Comparison of ENCODE assay signal across 1 cellular context in the genomic region with DNA sequence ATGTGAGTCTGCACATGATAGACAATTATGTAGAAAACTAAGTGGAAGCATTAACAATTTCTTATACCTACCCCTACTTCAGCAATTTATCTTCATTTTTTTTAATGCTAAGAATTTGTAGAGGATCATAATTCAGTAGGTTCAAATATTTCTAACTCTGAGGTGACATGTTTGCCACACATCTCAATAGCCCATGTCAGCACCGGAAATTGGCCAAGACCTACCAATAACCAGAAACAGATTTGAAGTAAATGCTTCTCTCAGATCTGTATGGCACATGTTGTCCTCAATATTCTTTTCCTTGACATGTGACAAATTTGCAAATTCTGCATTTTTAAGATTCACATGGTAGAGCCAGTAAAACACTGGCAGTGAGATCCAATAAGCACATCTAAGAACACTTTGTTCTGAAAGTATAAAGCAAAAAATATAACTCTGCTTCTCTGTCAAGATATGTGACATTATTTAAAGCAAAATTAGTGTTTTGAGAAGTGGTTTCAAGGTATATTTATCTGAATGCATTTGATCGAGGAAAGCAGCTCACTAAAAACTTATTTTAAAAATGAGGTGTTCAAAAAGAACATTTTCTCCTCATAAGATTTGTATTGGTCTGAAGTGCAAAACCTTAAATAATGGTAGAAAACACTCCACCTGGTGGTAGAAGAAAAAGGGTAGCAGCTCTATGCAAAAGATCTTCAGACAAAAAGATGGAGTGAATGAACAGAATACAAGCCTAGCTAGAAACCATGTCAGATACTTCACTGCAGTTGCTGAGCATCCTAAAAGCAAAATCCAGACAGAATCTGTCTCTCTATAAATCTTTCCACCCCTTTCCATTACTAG.
TF ChIP-seq lines count a peak whose summit lies in the region.

No MANE protein-coding gene starts in this region.

TF ChIP-seq in GM23338, 12 proteins besides CTCF, POLR2A, EP300 and RAD21 (continued from another document):
- TF ChIP-seq, protein P1, sequence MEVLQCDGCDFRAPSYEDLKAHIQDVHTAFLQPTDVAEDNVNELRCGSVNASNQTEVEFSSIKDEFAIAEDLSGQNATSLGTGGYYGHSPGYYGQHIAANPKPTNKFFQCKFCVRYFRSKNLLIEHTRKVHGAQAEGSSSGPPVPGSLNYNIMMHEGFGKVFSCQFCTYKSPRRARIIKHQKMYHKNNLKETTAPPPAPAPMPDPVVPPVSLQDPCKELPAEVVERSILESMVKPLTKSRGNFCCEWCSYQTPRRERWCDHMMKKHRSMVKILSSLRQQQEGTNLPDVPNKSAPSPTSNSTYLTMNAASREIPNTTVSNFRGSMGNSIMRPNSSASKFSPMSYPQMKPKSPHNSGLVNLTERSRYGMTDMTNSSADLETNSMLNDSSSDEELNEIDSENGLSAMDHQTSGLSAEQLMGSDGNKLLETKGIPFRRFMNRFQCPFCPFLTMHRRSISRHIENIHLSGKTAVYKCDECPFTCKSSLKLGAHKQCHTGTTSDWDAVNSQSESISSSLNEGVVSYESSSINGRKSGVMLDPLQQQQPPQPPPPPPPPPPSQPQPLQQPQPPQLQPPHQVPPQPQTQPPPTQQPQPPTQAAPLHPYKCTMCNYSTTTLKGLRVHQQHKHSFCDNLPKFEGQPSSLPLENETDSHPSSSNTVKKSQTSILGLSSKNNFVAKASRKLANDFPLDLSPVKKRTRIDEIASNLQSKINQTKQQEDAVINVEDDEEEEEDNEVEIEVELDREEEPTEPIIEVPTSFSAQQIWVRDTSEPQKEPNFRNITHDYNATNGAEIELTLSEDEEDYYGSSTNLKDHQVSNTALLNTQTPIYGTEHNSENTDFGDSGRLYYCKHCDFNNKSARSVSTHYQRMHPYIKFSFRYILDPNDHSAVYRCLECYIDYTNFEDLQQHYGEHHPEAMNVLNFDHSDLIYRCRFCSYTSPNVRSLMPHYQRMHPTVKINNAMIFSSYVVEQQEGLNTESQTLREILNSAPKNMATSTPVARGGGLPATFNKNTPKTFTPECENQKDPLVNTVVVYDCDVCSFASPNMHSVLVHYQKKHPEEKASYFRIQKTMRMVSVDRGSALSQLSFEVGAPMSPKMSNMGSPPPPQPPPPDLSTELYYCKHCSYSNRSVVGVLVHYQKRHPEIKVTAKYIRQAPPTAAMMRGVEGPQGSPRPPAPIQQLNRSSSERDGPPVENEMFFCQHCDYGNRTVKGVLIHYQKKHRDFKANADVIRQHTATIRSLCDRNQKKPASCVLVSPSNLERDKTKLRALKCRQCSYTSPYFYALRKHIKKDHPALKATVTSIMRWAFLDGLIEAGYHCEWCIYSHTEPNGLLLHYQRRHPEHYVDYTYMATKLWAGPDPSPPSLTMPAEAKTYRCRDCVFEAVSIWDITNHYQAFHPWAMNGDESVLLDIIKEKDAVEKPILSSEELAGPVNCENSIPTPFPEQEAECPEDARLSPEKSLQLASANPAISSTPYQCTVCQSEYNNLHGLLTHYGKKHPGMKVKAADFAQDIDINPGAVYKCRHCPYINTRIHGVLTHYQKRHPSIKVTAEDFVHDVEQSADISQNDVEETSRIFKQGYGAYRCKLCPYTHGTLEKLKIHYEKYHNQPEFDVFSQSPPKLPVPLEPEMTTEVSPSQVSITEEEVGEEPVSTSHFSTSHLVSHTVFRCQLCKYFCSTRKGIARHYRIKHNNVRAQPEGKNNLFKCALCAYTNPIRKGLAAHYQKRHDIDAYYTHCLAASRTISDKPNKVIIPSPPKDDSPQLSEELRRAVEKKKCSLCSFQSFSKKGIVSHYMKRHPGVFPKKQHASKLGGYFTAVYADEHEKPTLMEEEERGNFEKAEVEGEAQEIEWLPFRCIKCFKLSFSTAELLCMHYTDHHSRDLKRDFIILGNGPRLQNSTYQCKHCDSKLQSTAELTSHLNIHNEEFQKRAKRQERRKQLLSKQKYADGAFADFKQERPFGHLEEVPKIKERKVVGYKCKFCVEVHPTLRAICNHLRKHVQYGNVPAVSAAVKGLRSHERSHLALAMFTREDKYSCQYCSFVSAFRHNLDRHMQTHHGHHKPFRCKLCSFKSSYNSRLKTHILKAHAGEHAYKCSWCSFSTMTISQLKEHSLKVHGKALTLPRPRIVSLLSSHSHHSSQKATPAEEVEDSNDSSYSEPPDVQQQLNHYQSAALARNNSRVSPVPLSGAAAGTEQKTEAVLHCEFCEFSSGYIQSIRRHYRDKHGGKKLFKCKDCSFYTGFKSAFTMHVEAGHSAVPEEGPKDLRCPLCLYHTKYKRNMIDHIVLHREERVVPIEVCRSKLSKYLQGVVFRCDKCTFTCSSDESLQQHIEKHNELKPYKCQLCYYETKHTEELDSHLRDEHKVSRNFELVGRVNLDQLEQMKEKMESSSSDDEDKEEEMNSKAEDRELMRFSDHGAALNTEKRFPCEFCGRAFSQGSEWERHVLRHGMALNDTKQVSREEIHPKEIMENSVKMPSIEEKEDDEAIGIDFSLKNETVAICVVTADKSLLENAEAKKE (CRISPR knock-in tag; IDR thresholded peaks at IDR 0.05) = no peak
- no peak for TF ChIP-seq STAT1 (IDR thresholded peaks at IDR 0.05; ENCODE audit: unreplicated experiment)
